In genomic region chr12:29505078-29505477, GRCh38 we compare ENCODE assay signal across 31 cellular contexts. TPM values are rescaled to one million over a fixed set of nuclear protein-coding genes. Genes with fewer than 3 reads are reported as not detected.
"Had no signal": no experiment of that assay in that cellular context is flagged by ENCODE, and none has a peak within 500 bp of the region (broad histone marks: within the 10 kb centered on the region; RNA-seq: fewer than 3 reads in every experiment).

No MANE protein-coding gene starts in this region.

- ATAC-seq: activated naive CD8-positive, alpha-beta T cell treated with anti-CD3 and anti-CD28 coated beads, Interleukin-2, amount 50 U/mL, for 24 hours had no signal

- H3K36me3 ChIP-seq: brain microvascular endothelial cell had no signal

- DNase-seq: activated B cell treated with CpG ODN at 0.5 μM for 24 hours; activated CD4-positive, alpha-beta memory T cell treated with anti-CD3 and anti-CD28 coated beads for 36 hours; activated CD4-positive, alpha-beta T cell treated with anti-CD3 and anti-CD28 coated beads for 4 hours; activated CD4-positive, alpha-beta T cell treated with anti-CD3 and anti-CD28 coated beads, Interleukin-2, amount 50 U/mL, for 1 hour; activated CD4-positive, CD25-positive, alpha-beta regulatory T cell treated with anti-CD3 and anti-CD28 coated beads, Interleukin-2, amount 50 U/mL, for 72 hours; activated CD8-positive, alpha-beta memory T cell treated with anti-CD3 and anti-CD28 coated beads, Interleukin-2, amount 50 U/mL, for 4 hours; activated effector memory CD4-positive, alpha-beta T cell treated with Interleukin-2 at 50 U/mL for 16 hours; activated naive CD4-positive, alpha-beta T cell treated with anti-CD3 and anti-CD28 coated beads, Interleukin-2, amount 10 ng/mL, durations not matched to agents 7 days and 5 days; activated naive CD8-positive, alpha-beta T cell treated with anti-CD3 and anti-CD28 coated beads, Interleukin-2, amount 50 U/mL, for 24 hours; activated T-cell treated with anti-CD3 and anti-CD28 coated beads for 4 hours; activated T-cell treated with anti-CD3 and anti-CD28 coated beads, Interleukin-2, amount 50 U/mL, for 48 hours; amniotic stem cell; aorta; brain microvascular endothelial cell; central memory CD4-positive, alpha-beta T cell; Karpas-422; NCI-H1048; NCI-H1105 treated with DMSO at 0.1 percent for 48 hours; NCI-H1436; NCI-H1694 treated with DMSO at 0.1 percent for 48 hours; NCI-H2029; NCI-H510A; NCI-H69; NCI-H82; Right ventricle myocardium superior; SW 1271; T-helper 1 cell; T-helper 2 cell; T-helper 9 cell had no signal

- H3K27ac ChIP-seq: brain microvascular endothelial cell, VCaP had no signal

- H3K27me3 ChIP-seq: brain microvascular endothelial cell had no signal

RNA-seq across cellular contexts. Expression of gene OVCH1, which starts 7.6 kb away (rescaled TPM):
- total RNA-seq: activated B cell treated with CpG ODN at 0.5 μM for 24 hours; activated CD4-positive, alpha-beta memory T cell treated with anti-CD3 and anti-CD28 coated beads for 36 hours; OCI-LY7; Right ventricle myocardium superior had no signal
